Comparison of ENCODE assay signal across 8 cellular contexts in the genomic region with DNA sequence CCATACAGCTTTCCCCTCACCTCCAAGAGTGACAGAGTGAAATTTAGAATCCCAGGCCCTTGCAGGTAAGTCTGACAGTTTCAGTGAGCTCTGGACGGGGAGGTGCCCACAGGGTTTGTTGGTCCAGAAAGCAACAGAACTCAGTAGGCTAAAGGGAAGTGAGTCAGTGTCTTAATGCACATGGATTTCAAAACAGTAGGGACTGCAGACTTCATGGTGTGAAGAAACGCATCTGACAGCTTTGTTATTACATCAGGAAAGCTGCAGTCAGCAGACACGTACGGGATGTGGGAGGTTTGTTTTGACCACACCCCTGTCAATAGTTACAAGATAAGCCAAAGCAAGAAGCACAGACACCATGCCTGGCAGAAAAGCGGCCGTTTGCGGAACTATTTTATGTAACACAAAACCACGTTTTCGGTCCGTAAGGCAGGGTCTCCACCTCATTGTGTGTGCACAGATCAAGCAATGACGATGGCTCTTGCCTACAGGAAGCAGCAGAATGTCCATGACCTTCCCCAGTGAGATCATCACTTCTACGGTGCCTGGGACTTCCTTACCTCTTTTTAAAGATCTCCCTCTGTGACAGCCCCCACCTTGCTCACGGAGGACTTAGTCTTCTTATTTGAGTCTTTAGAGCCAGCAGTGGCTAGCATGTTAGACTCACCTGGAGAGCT. TPM values are rescaled to one million over a fixed set of nuclear protein-coding genes. Genes with fewer than 3 reads are reported as not detected.
DNase-seq lines count a peak whose midpoint lies in the region; TF ChIP-seq lines count a peak whose summit lies in the region.

No MANE protein-coding gene starts in this region.

- in situ Hi-C loops in transverse colon (cut with MboI; ENCODE audit: low pct_ligation_motif_present in 1 of 4, low pct_unique_long_range_greater_than_20kb in 1 of 4, low sequenced_read_pairs in 3 of 4) = no loop called here

- H3K9me3 ChIP-seq in BLaER1 = peaks cover 32% of the 10 kb centered on the region
- peaks cover 6 to 9% of the 10 kb centered on the region in 2 donors for H3K9me3 ChIP-seq in transverse colon

- H3K27me3 ChIP-seq in BLaER1 = no peaks in the 10 kb centered on the region
- no peaks in the 10 kb centered on the region for H3K27me3 ChIP-seq in transverse colon

- intact Hi-C loops in transverse colon (cut with DNase I; ENCODE audit: low total_unique reads) = no loop called here

- peak overlapping the region; percentile 64 for H3K4me2 ChIP-seq in BLaER1

- 7 to 9% methylated on average over 6 to 13 of the region's 13 CpGs for WGBS in transverse colon (ENCODE audit: low coverage in 1 of 2), 2 donors

- DNase-seq in H4 (ENCODE audit: low spot score) (peak; percentile 86), NOMO-1 (lab: John Stamatoyannopoulos, UW; ENCODE audit: unreplicated experiment in 2 of 2) (peak; percentile 96 to 100), activated T-cell treated with anti-CD3 and anti-CD28 coated beads for 4 hours (peak; percentile 30), fibroblast of peridontal ligament (ENCODE audit: extremely low read depth) (peak; percentile 78), pons (ENCODE audit: low spot score) (peak; percentile 72), transverse colon (peak; percentile 76), NCI-H1105 (lab: John Stamatoyannopoulos, UW) (no peak)

- no peak overlapping the region for H3K4me3 ChIP-seq in BLaER1
- no peak overlapping the region for H3K4me3 ChIP-seq in transverse colon

- H3K36me3 ChIP-seq in BLaER1 (no peaks in the 10 kb centered on the region), transverse colon (no peaks in the 10 kb centered on the region)

- TF ChIP-seq CTCF in transverse colon (IDR thresholded peaks at IDR 0.05) = peak in 1 of 5 experiments; percentile 8

- no peak overlapping the region for H3K9ac ChIP-seq in BLaER1

- H3K27ac ChIP-seq in BLaER1 (no peak overlapping the region), transverse colon (peak overlapping the region; percentile 69 to 86 (median 82))

- peak; percentile 77 for TF ChIP-seq EP300 in transverse colon (IDR thresholded peaks at IDR 0.05; ENCODE audit: low read depth)

- no peaks in the 10 kb centered on the region for H4K20me1 ChIP-seq in BLaER1

- H3K4me1 ChIP-seq in BLaER1 (peaks cover 15% of the 10 kb centered on the region), transverse colon (peaks cover 4 to 15% (median 9%) of the 10 kb centered on the region in 4 donors)

- TF ChIP-seq POLR2A in transverse colon (IDR thresholded peaks at IDR 0.05) = peak; percentile 63

RNA-seq across cellular contexts. Expression of gene FTH1, which starts 58.1 kb away (rescaled TPM):
- total RNA-seq in H4 (2014; rRNA removed; shearing (Covaris generic)) = 966 and 1,264 TPM in 2 replicates
- total RNA-seq in transverse colon = 1,000 to 10,000 TPM; 2,288 to 6,007 (median 4,694) TPM
